In genomic region chr18:49030138-49030537, GRCh38 we compare ENCODE assay signal across 21 cellular contexts.
DNase-seq lines count a peak whose midpoint lies in the region; ATAC-seq and TF ChIP-seq lines count a peak whose summit lies in the region.
"Had no signal": no experiment of that assay in that cellular context is flagged by ENCODE, and none has a peak within 500 bp of the region (broad histone marks: within the 10 kb centered on the region; RNA-seq: fewer than 3 reads in every experiment).

No MANE protein-coding gene starts in this region.

- no peak overlapping the region for H3K4ac ChIP-seq in mesenchymal stem cell (ENCODE audit: low read depth in 1 of 2, low read length in 2 of 2)

- no peak overlapping the region for H3K4me3 Mint-ChIP-seq in endodermal cell
- no peak overlapping the region for H3K4me3 Mint-ChIP-seq in activated CD8-positive, alpha-beta T cell treated with anti-CD3 and anti-CD28 coated beads, Interleukin-2, amount 10 ng/mL, durations not matched to agents 7 days and 5 days
- H3K4me3 Mint-ChIP-seq: CD4-positive, alpha-beta T cell; IgD-negative memory B cell had no signal

- no peak overlapping the region for H2BK5ac ChIP-seq in mesenchymal stem cell (ENCODE audit: low read depth, low read length, poor library complexity, severe bottlenecking)

- H2BK15ac ChIP-seq in mesenchymal stem cell (ENCODE audit: low read depth, poor library complexity, severe bottlenecking): no peak overlapping the region

- H3K27ac ChIP-seq in DND-41 (ENCODE audit: low read length): peak overlapping the region; percentile 55; the same call in 1 of the 2 replicates
- no peak overlapping the region for H3K27ac ChIP-seq in endodermal cell (ENCODE audit: low read depth, low read length)
- H3K27ac ChIP-seq in mesenchymal stem cell (ENCODE audit: low read length, poor library complexity, severe bottlenecking): no peak overlapping the region
- H3K27ac ChIP-seq: A549 had no signal

- H4K91ac ChIP-seq in mesenchymal stem cell (ENCODE audit: low read length): no peak overlapping the region

- H4K20me1 ChIP-seq in DND-41 (ENCODE audit: insufficient read depth, low read length): no peaks in the 10 kb centered on the region

- 92 to 95% methylated on average over 5 to 6 of the region's 6 CpGs for WGBS in endodermal cell (ENCODE audit: insufficient coverage in 1 of 2, insufficient read length in 1 of 2), 2 experiments
- 94% methylated on average over 6 of the region's 6 CpGs for WGBS in mesenchymal stem cell

- H3K9me3 Mint-ChIP-seq in endodermal cell: peaks cover 5% of the 10 kb centered on the region
- no peaks in the 10 kb centered on the region for H3K9me3 Mint-ChIP-seq in activated CD8-positive, alpha-beta T cell treated with anti-CD3 and anti-CD28 coated beads, Interleukin-2, amount 10 ng/mL, durations not matched to agents 7 days and 5 days (ENCODE audit: insufficient read depth)
- H3K9me3 Mint-ChIP-seq: CD4-positive, alpha-beta T cell had no signal

- CTCF ChIA-PET in activated CD8-positive, alpha-beta T cell treated with anti-CD3 and anti-CD28 coated beads, Interleukin-2, amount 10 ng/mL, durations not matched to agents 7 days and 5 days (lab: Charles Lee): interaction anchor here (2.1 kb wide), 1 partner anchor 23 kb away, joined by 5 read pairs; no protein-coding TSS in a partner anchor

- no peaks in the 10 kb centered on the region for H3K4me1 Mint-ChIP-seq in endodermal cell
- H3K4me1 Mint-ChIP-seq in activated CD8-positive, alpha-beta T cell treated with anti-CD3 and anti-CD28 coated beads, Interleukin-2, amount 10 ng/mL, durations not matched to agents 7 days and 5 days (ENCODE audit: low read depth): peaks cover 21% of the 10 kb centered on the region

- H3K14ac ChIP-seq in mesenchymal stem cell (ENCODE audit: low read length in 2 of 2): no peak overlapping the region

- H3K9me3 ChIP-seq in DND-41 (ENCODE audit: insufficient read depth, low read length, severe bottlenecking) (peaks cover under 1% of the 10 kb centered on the region), endodermal cell (ENCODE audit: control insufficient read depth, low read length) (no peaks in the 10 kb centered on the region), mesenchymal stem cell (ENCODE audit: control insufficient read depth, low read length) (peaks cover 2% of the 10 kb centered on the region)
- H3K9me3 ChIP-seq: A549, Caco-2 had no signal

- H3K27me3 ChIP-seq in DND-41 (ENCODE audit: insufficient read depth, low read length, poor library complexity): no peaks in the 10 kb centered on the region
- H3K27me3 ChIP-seq in endodermal cell (ENCODE audit: control insufficient read depth, insufficient read depth, low read length, poor library complexity, severe bottlenecking): no peaks in the 10 kb centered on the region
- peaks cover 0 to 3% of the 10 kb centered on the region in 2 experiments for H3K27me3 ChIP-seq in mesenchymal stem cell (ENCODE audit: control insufficient read depth in 1 of 2, insufficient read depth in 1 of 2, low read length in 2 of 2)

- H3K23ac ChIP-seq in mesenchymal stem cell (ENCODE audit: low read length in 2 of 2): no peak overlapping the region

- H4K8ac ChIP-seq in mesenchymal stem cell (ENCODE audit: low read length): no peak overlapping the region

- no peaks in the 10 kb centered on the region for H3K36me3 ChIP-seq in DND-41 (ENCODE audit: insufficient read depth, low read length)
- H3K36me3 ChIP-seq in endodermal cell (ENCODE audit: control insufficient read depth, insufficient read depth, low read length): no peaks in the 10 kb centered on the region
- no peaks in the 10 kb centered on the region for H3K36me3 ChIP-seq in mesenchymal stem cell (ENCODE audit: control insufficient read depth in 1 of 2, insufficient read depth in 2 of 2, low read depth in 1 of 2, low read length in 2 of 2)

- no peaks in the 10 kb centered on the region for H3K27me3 Mint-ChIP-seq in endodermal cell (ENCODE audit: insufficient read depth)
- H3K27me3 Mint-ChIP-seq in activated CD8-positive, alpha-beta T cell treated with anti-CD3 and anti-CD28 coated beads, Interleukin-2, amount 10 ng/mL, durations not matched to agents 7 days and 5 days (ENCODE audit: low read depth): peaks cover 6% of the 10 kb centered on the region
- H3K27me3 Mint-ChIP-seq: CD4-positive, alpha-beta T cell; IgD-negative memory B cell had no signal

- H3K9ac ChIP-seq in DND-41 (ENCODE audit: low read depth, low read length) (no peak overlapping the region), endodermal cell (ENCODE audit: extremely low read depth, low read length, poor library complexity, severe bottlenecking) (no peak overlapping the region), mesenchymal stem cell (ENCODE audit: low read length) (peak overlapping the region; percentile 63)

- no peaks in the 10 kb centered on the region for H3K79me2 ChIP-seq in DND-41 (ENCODE audit: insufficient read depth, low read length)

- TF ChIP-seq CTCF in DND-41 (IDR thresholded peaks at IDR 0.05; ENCODE audit: borderline replicate concordance, extremely low read depth, low read length, poor library complexity, severe bottlenecking) (no peak), endodermal cell (conservative IDR thresholded peaks at IDR 0.05) (no peak)

- no peak overlapping the region for H2BK12ac ChIP-seq in mesenchymal stem cell (ENCODE audit: low read length in 2 of 2)

- DNase-seq in AG08395 (ENCODE audit: low spot score) (peak; percentile 31), DND-41 (no peak), endodermal cell (peak; percentile 18), mesenchymal stem cell (no peak), COLO668 (lab: John Stamatoyannopoulos, UW; ENCODE audit: unreplicated experiment) (no peak)
- DNase-seq in activated CD8-positive, alpha-beta T cell treated with anti-CD3 and anti-CD28 coated beads, Interleukin-2, amount 10 ng/mL, durations not matched to agents 7 days and 5 days: no peak
- DNase-seq: Caco-2; CD4-positive, alpha-beta T cell; DMS 273 treated with DMSO at 0.1 percent for 48 hours; DMS79 treated with DMSO at 0.1 percent for 48 hours; Karpas-422; MV-4-11; NCI-H1105 treated with DMSO at 0.1 percent for 48 hours; NCI-H2081; NCI-H524 treated with DMSO at 0.1 percent for 48 hours; OCI-M1; Right ventricle myocardium superior had no signal

- no peak overlapping the region for H2AK5ac ChIP-seq in mesenchymal stem cell (ENCODE audit: low read length, severe bottlenecking)

- H3K4me2 ChIP-seq in DND-41 (ENCODE audit: insufficient read depth, low read length): no peak overlapping the region
- H3K4me2 ChIP-seq in mesenchymal stem cell (ENCODE audit: low read length, poor library complexity, severe bottlenecking): no peak overlapping the region
- H3K4me2 ChIP-seq: A549 had no signal

- no peak overlapping the region for H2BK120ac ChIP-seq in mesenchymal stem cell (ENCODE audit: low read depth, low read length)

- H2AFZ ChIP-seq in DND-41 (ENCODE audit: low read depth, low read length) (no peak overlapping the region), mesenchymal stem cell (ENCODE audit: low read depth, low read length) (no peak overlapping the region)

- peaks cover 43% of the 10 kb centered on the region for H3K4me1 ChIP-seq in DND-41 (ENCODE audit: insufficient read depth, low read length)
- H3K4me1 ChIP-seq in endodermal cell (ENCODE audit: control insufficient read depth, insufficient read depth, low read length): no peaks in the 10 kb centered on the region
- H3K4me1 ChIP-seq in mesenchymal stem cell (ENCODE audit: control insufficient read depth, insufficient read depth, low read depth, low read length): peaks cover 1% of the 10 kb centered on the region
- H3K4me1 ChIP-seq: A549, Caco-2 had no signal

- ATAC-seq in DND-41 (ENCODE audit: insufficient read depth, low read depth) (no peak), HG02678 (IDR thresholded peaks at IDR 0.05; ENCODE audit: unreplicated experiment) (no peak)
- no peak for ATAC-seq in activated CD8-positive, alpha-beta T cell treated with anti-CD3 and anti-CD28 coated beads, Interleukin-2, amount 10 ng/mL, durations not matched to agents 7 days and 5 days
- ATAC-seq: A549, HCT116 had no signal

- H3K79me1 ChIP-seq in mesenchymal stem cell (replicated peaks; ENCODE audit: low read length, poor library complexity, severe bottlenecking): no peaks in the 10 kb centered on the region

- H3K4me3 ChIP-seq in DND-41 (ENCODE audit: low read depth in 1 of 2, low read length in 2 of 2) (no peak overlapping the region), endodermal cell (ENCODE audit: low read length) (no peak overlapping the region), mesenchymal stem cell (ENCODE audit: insufficient read depth in 1 of 2, low read depth in 1 of 2, low read length in 2 of 2) (peak overlapping the region in 1 of 2 experiments; percentile 48)
- H3K4me3 ChIP-seq: A549 had no signal

- no peaks in the 10 kb centered on the region for H3K36me3 Mint-ChIP-seq in endodermal cell (ENCODE audit: low read depth)
- H3K36me3 Mint-ChIP-seq in activated CD8-positive, alpha-beta T cell treated with anti-CD3 and anti-CD28 coated beads, Interleukin-2, amount 10 ng/mL, durations not matched to agents 7 days and 5 days (ENCODE audit: low read depth): peaks cover 2% of the 10 kb centered on the region
- H3K36me3 Mint-ChIP-seq: IgD-negative memory B cell had no signal

- no peak overlapping the region for H3K18ac ChIP-seq in mesenchymal stem cell (ENCODE audit: low read depth in 1 of 2, low read length in 2 of 2)

- H3K27ac Mint-ChIP-seq in endodermal cell: no peak overlapping the region
- no peak overlapping the region for H3K27ac Mint-ChIP-seq in activated CD8-positive, alpha-beta T cell treated with anti-CD3 and anti-CD28 coated beads, Interleukin-2, amount 10 ng/mL, durations not matched to agents 7 days and 5 days
- H3K27ac Mint-ChIP-seq: CD4-positive, alpha-beta T cell had no signal

- POLR2A ChIA-PET in activated CD8-positive, alpha-beta T cell treated with anti-CD3 and anti-CD28 coated beads, Interleukin-2, amount 10 ng/mL, durations not matched to agents 7 days and 5 days (lab: Charles Lee): no interaction called here

Comparison
In these comparisons a context has a peak if more than half of its experiments do, and no peak if none do; other contexts are left out.
1. DNase-seq: peak in AG08395 (single experiment) and endodermal cell (single experiment); none in DND-41 (single experiment), mesenchymal stem cell (single experiment), activated CD8-positive, alpha-beta T cell treated with anti-CD3 and anti-CD28 coated beads, Interleukin-2, amount 10 ng/mL, durations not matched to agents 7 days and 5 days (single experiment) and COLO668 (single experiment).